Comparison of ENCODE assay signal across 8 cellular contexts in genomic region chr5:127028822-127029457, GRCh38. TPM values are rescaled to one million over a fixed set of nuclear protein-coding genes. Genes with fewer than 3 reads are reported as not detected.
A peak's percentile ranks its signal among the peaks of the same experiment; 100 is the strongest.
DNase-seq lines count a peak whose midpoint lies in the region; ATAC-seq and TF ChIP-seq lines count a peak whose summit lies in the region.

No MANE protein-coding gene starts in this region.

- no peaks in the 10 kb centered on the region for H3K9me3 ChIP-seq in body of pancreas

- TF ChIP-seq CTCF in body of pancreas (IDR thresholded peaks at IDR 0.05): no peak

- DNase-seq in NCI-H2227 treated with DMSO at 0.1 percent for 48 hours (lab: John Stamatoyannopoulos, UW): peak; percentile 16
- peak; percentile 12 to 16 (median 14) for DNase-seq in body of pancreas
- DNase-seq in mucosa of gallbladder (ENCODE audit: low spot score): peak; percentile 28
- DNase-seq in 8988T: no peak
- no peak for DNase-seq in activated gamma-delta T cell treated with Interleukin-2 at 50 U/mL for 16 hours
- DNase-seq in left lobe of liver (ENCODE audit: low spot score): no peak
- no peak for DNase-seq in ecto neural progenitor cell (ENCODE audit: low spot score)

- peak overlapping the region in 1 of 2 donors; percentile 68 for H3K4me3 ChIP-seq in body of pancreas

- intact Hi-C loops in body of pancreas (cut with DNase I): no loop called here

- no peaks in the 10 kb centered on the region for H3K36me3 ChIP-seq in body of pancreas (replicated peaks in 1 of 2; ENCODE audit: insufficient read depth in 1 of 2, low read depth in 2 of 2)

- H3K27me3 ChIP-seq in body of pancreas: no peaks in the 10 kb centered on the region

- 17 to 42% methylated on average over 12 of the region's 12 CpGs for WGBS in body of pancreas, 2 donors

- peak; percentile 10 for ATAC-seq in GM18511 (IDR thresholded peaks at IDR 0.05; ENCODE audit: unreplicated experiment)
- ATAC-seq in body of pancreas: no peak
- no peak for ATAC-seq in left lobe of liver

- H3K4me1 ChIP-seq in body of pancreas: peaks cover 31% of the 10 kb centered on the region

- peak overlapping the region in 3 of 4 donors; percentile 31 to 89 (median 85) for H3K27ac ChIP-seq in body of pancreas

- no peak for TF ChIP-seq POLR2A in body of pancreas (IDR thresholded peaks at IDR 0.05)

RNA-seq across cellular contexts. Expression of gene MARCHF3, which starts 1.4 kb away (rescaled TPM):
- total RNA-seq in body of pancreas: 1 to 10 TPM; 2.1 to 8.2 TPM
- total RNA-seq in mucosa of gallbladder: 48.2 TPM
- 0.88 TPM for total RNA-seq in left lobe of liver

RNA-seq across cellular contexts. Expression of gene C5orf63, which starts 44.4 kb away (rescaled TPM):
- total RNA-seq in body of pancreas (1 to 10 TPM in 1 of 2 donors, under 1 TPM in 1; 0.99 to 3.9 TPM), mucosa of gallbladder (6.1 TPM), left lobe of liver (4.2 TPM)

Comparison
In these comparisons a context has a peak if more than half of its experiments do, and no peak if none do; other contexts are left out.
1. DNase-seq: peak in NCI-H2227 treated with DMSO at 0.1 percent for 48 hours (single experiment), body of pancreas (4 of 4) and mucosa of gallbladder (single experiment); none in 8988T (single experiment), activated gamma-delta T cell treated with Interleukin-2 at 50 U/mL for 16 hours (single experiment), left lobe of liver (single experiment) and ecto neural progenitor cell (single experiment).